Comparison of ENCODE assay signal across 1 cellular context in genomic region chr1:198259336-198260109, GRCh38.
A peak's percentile ranks its signal among the peaks of the same experiment; 100 is the strongest.
TF ChIP-seq lines count a peak whose summit lies in the region.

No MANE protein-coding gene starts in this region.

TF ChIP-seq in HEK293, 187 proteins besides CTCF, POLR2A, EP300 and RAD21 (continued from another document):
- TF ChIP-seq ZBTB44 (tag by site-specific recombination; IDR thresholded peaks at IDR 0.05), result peak; percentile 65; the same call in 1 of the 2 replicates
- TF ChIP-seq, protein P1, sequence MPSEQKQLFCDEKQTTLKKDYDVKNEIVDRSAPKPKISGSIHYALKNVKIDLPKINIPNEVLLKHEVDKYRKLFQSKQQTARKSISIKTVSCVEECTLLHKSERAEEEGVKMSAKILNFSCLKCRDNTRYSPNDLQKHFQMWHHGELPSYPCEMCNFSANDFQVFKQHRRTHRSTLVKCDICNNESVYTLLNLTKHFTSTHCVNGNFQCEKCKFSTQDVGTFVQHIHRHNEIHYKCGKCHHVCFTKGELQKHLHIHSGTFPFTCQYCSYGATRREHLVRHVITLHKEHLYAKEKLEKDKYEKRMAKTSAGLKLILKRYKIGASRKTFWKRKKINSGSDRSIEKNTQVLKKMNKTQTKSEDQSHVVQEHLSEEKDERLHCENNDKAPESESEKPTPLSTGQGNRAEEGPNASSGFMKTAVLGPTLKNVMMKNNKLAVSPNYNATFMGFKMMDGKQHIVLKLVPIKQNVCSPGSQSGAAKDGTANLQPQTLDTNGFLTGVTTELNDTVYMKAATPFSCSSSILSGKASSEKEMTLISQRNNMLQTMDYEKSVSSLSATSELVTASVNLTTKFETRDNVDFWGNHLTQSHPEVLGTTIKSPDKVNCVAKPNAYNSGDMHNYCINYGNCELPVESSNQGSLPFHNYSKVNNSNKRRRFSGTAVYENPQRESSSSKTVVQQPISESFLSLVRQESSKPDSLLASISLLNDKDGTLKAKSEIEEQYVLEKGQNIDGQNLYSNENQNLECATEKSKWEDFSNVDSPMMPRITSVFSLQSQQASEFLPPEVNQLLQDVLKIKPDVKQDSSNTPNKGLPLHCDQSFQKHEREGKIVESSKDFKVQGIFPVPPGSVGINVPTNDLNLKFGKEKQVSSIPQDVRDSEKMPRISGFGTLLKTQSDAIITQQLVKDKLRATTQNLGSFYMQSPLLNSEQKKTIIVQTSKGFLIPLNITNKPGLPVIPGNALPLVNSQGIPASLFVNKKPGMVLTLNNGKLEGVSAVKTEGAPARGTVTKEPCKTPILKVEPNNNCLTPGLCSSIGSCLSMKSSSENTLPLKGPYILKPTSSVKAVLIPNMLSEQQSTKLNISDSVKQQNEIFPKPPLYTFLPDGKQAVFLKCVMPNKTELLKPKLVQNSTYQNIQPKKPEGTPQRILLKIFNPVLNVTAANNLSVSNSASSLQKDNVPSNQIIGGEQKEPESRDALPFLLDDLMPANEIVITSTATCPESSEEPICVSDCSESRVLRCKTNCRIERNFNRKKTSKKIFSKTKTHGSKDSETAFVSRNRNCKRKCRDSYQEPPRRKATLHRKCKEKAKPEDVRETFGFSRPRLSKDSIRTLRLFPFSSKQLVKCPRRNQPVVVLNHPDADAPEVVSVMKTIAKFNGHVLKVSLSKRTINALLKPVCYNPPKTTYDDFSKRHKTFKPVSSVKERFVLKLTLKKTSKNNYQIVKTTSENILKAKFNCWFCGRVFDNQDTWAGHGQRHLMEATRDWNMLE (tag by site-specific recombination; conservative IDR thresholded peaks at IDR 0.05; ENCODE audit: low read depth), result no peak
- TF ChIP-seq YY2 (tag by site-specific recombination; IDR thresholded peaks at IDR 0.05), result no peak
